Comparison of ENCODE assay signal across 8 cellular contexts in genomic region chr3:122754867-122755835, GRCh38. TPM values are rescaled to one million over a fixed set of nuclear protein-coding genes. Genes with fewer than 3 reads are reported as not detected.
DNase-seq lines count a peak whose midpoint lies in the region; ATAC-seq and TF ChIP-seq lines count a peak whose summit lies in the region.

No MANE protein-coding gene starts in this region.

- no peak overlapping the region for H3K4me3 Mint-ChIP-seq in natural killer cell

- TF ChIP-seq CTCF in A673 (conservative IDR thresholded peaks at IDR 0.05; ENCODE audit: low read depth, low read length), result peak; percentile 81
- TF ChIP-seq CTCF in colonic mucosa (IDR thresholded peaks at IDR 0.05), result peak; percentile 77
- peak; percentile 61 for TF ChIP-seq CTCF in natural killer cell (IDR thresholded peaks at IDR 0.05)

- no peaks in the 10 kb centered on the region for H3K9me3 Mint-ChIP-seq in natural killer cell

- peak; percentile 58 for DNase-seq in A673 (ENCODE audit: low spot score)
- DNase-seq in LHCN-M2 (ENCODE audit: low read depth), result peak; percentile 44
- DNase-seq in colonic mucosa, result peak; percentile 21
- DNase-seq in natural killer cell, result no peak
- no peak for DNase-seq in NCI-H524 treated with DMSO at 0.1 percent for 48 hours (lab: John Stamatoyannopoulos, UW)
- no peak for DNase-seq in anterior cingulate cortex (lab: John Stamatoyannopoulos, UW)
- DNase-seq in SHP77 (lab: John Stamatoyannopoulos, UW), result no peak

- H3K27ac ChIP-seq in A673 (ENCODE audit: low read depth, low read length, poor library complexity, severe bottlenecking) (no peak overlapping the region), colonic mucosa (no peak overlapping the region)

- H3K27me3 ChIP-seq in A673 (replicated peaks; ENCODE audit: insufficient read depth, low read depth, low read length, poor library complexity) (no peaks in the 10 kb centered on the region), colonic mucosa (no peaks in the 10 kb centered on the region)

- POLR2A ChIA-PET in A673 (lab: Charles Lee; ENCODE audit: low non-redundant PET), result no interaction called here

- H3K4me1 ChIP-seq in A673 (ENCODE audit: insufficient read depth, low read length, poor library complexity, severe bottlenecking) (peaks cover 2% of the 10 kb centered on the region), colonic mucosa (no peaks in the 10 kb centered on the region)

- H3K9me3 ChIP-seq in A673 (ENCODE audit: low read depth, low read length, poor library complexity, severe bottlenecking), result no peaks in the 10 kb centered on the region
- no peaks in the 10 kb centered on the region for H3K9me3 ChIP-seq in colonic mucosa

- intact Hi-C loops in A673 (cut with micrococcal nuclease; ENCODE audit: unreplicated experiment), result loop anchor here (2.0 kb wide), 1 partner anchor 274 kb away; no protein-coding TSS in a partner anchor
- intact Hi-C loops in colonic mucosa (cut with DNase I), result loop anchor here (10.0 kb wide), 2 partner anchors 190 to 270 kb away; partner anchors contain the start of gene SEMA5B
- intact Hi-C loops in natural killer cell (cut with micrococcal nuclease), result loop anchor here (5.0 to 10.0 kb wide), 3 partner anchors 110 to 500 kb away; partner anchors contain the start of gene SEMA5B

- H3K36me3 Mint-ChIP-seq in natural killer cell, result peaks cover 15% of the 10 kb centered on the region

- no peaks in the 10 kb centered on the region for H3K27me3 Mint-ChIP-seq in natural killer cell (ENCODE audit: low read depth in 2 of 2)

- H3K4me3 ChIP-seq in A673 (ENCODE audit: low read depth, low read length, poor library complexity, severe bottlenecking), result no peak overlapping the region
- H3K4me3 ChIP-seq in colonic mucosa, result no peak overlapping the region

- ATAC-seq in GM18867 (IDR thresholded peaks at IDR 0.05; ENCODE audit: unreplicated experiment) (peak; percentile 60), natural killer cell (peak; percentile 68 to 77 (median 73))

- no peak overlapping the region for H3K9ac ChIP-seq in colonic mucosa (ENCODE audit: low read depth in 2 of 2, low read length in 2 of 2)

- no peak overlapping the region for H3K27ac Mint-ChIP-seq in natural killer cell

- no peaks in the 10 kb centered on the region for H3K36me3 ChIP-seq in A673 (ENCODE audit: insufficient read depth, low read length, poor library complexity, severe bottlenecking)
- H3K36me3 ChIP-seq in colonic mucosa, result no peaks in the 10 kb centered on the region

- no TSS peak for BruUV-seq in A673 (replicated peaks; lab: Mats Ljungman, UMichigan)

- H3K4me1 Mint-ChIP-seq in natural killer cell, result no peaks in the 10 kb centered on the region

- CTCF ChIA-PET in A673 (lab: Charles Lee), result interaction anchor here (0.7 to 1.1 kb wide), 2 partner anchors 273 to 516 kb away, joined by 3 to 6 read pairs; no protein-coding TSS in a partner anchor

RNA-seq across cellular contexts. Expression of gene HSPBAP1, which starts 38.5 kb away (rescaled TPM):
- total RNA-seq in A673 (2021), result 8.2 and 8.7 TPM in 2 replicates
- total RNA-seq in LHCN-M2 (2014; rRNA removed), result 6.1 and 7.1 TPM in 2 replicates
- polyA plus RNA-seq in LHCN-M2 (2012), result 2.8 TPM
- 1 to 10 TPM; 4.1 to 5.7 TPM for total RNA-seq in colonic mucosa
- total RNA-seq in natural killer cell, result 10 to 100 TPM; 19.7 to 24.7 (median 23.4) TPM

RNA-seq across cellular contexts. Expression of gene SLC49A4, which starts 39.7 kb away (rescaled TPM):
- total RNA-seq in A673 (2021) (14.1 and 15.2 TPM in 2 replicates), LHCN-M2 (2014; rRNA removed) (20.8 and 24.2 TPM in 2 replicates), colonic mucosa (10 to 100 TPM; 13.7 to 21.3 TPM), natural killer cell (1 to 10 TPM; 5.6 to 8.0 (median 7.5) TPM)
- polyA plus RNA-seq in LHCN-M2 (2012), result 6.0 TPM

Comparison
In these comparisons a context has a peak if more than half of its experiments do, and no peak if none do; other contexts are left out.
1. DNase-seq: peak in A673 (single experiment), LHCN-M2 (single experiment) and colonic mucosa (single experiment); none in natural killer cell (single experiment), NCI-H524 treated with DMSO at 0.1 percent for 48 hours (single experiment), anterior cingulate cortex (0 of 58) and SHP77 (0 of 2).
2. Peak in every context shown above with its lines, with median percentiles within 50 percentile points of each other: CTCF ChIP-seq.